21 cellular contexts compared by ENCODE assay signal in the genomic region with DNA sequence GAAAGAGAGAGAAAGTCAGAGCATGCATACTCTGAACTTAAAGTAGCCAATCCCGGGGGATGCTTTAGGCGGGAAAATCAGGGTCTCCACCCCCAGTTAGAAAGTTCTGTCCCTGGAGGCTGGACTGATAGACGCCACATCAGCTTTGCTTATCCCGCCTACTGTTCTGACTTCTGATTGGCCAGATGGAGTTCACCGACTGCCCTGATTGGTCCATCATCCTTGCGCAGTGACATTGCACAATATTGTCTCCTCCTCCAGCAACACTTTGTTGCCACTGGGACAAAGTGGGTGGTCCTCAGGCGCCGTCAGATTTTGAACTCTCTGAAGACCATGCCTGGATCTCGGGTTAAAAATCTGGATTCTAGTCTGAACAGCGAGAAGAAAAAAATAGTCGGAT. TPM values are rescaled to one million over a fixed set of nuclear protein-coding genes. Genes with fewer than 3 reads are reported as not detected.
"Had no signal": no experiment of that assay in that cellular context is flagged by ENCODE, and none has a peak within 500 bp of the region (broad histone marks: within the 10 kb centered on the region; RNA-seq: fewer than 3 reads in every experiment).

No MANE protein-coding gene starts in this region.

- H3K27ac ChIP-seq: KMS-11, RWPE1 had no signal

- H3K4me2 ChIP-seq: KMS-11 had no signal

- FAIRE-seq: RCC 7860 had no signal

- ATAC-seq: SK-N-SH treated with all-trans-retinoic acid at 6 μM for 48 hours had no signal

- H3K9ac ChIP-seq: KMS-11 had no signal

- DNase-seq: Kasumi-1, MM.1S, NCI-H1092 treated with DMSO at 0.1 percent for 48 hours, NCI-H1436, NCI-H187, NCI-H2029, NCI-H2081 treated with DMSO at 0.1 percent for 48 hours, NCI-H2171, NCI-H345, NCI-H524, NCI-H526 treated with DMSO at 0.1 percent for 48 hours, NCI-H748 treated with DMSO at 0.1 percent for 48 hours, SHP77, T-helper 1 cell had no signal

RNA-seq across cellular contexts. Expression of a gene that starts 50.3 kb away (rescaled TPM):
- total RNA-seq: HT-29, M059J, NCI-H460 had no signal

RNA-seq across cellular contexts. Expression of a gene that starts 51.0 kb away (rescaled TPM):
- total RNA-seq: HT-29, NCI-H460 had no signal
